In the genomic region with DNA sequence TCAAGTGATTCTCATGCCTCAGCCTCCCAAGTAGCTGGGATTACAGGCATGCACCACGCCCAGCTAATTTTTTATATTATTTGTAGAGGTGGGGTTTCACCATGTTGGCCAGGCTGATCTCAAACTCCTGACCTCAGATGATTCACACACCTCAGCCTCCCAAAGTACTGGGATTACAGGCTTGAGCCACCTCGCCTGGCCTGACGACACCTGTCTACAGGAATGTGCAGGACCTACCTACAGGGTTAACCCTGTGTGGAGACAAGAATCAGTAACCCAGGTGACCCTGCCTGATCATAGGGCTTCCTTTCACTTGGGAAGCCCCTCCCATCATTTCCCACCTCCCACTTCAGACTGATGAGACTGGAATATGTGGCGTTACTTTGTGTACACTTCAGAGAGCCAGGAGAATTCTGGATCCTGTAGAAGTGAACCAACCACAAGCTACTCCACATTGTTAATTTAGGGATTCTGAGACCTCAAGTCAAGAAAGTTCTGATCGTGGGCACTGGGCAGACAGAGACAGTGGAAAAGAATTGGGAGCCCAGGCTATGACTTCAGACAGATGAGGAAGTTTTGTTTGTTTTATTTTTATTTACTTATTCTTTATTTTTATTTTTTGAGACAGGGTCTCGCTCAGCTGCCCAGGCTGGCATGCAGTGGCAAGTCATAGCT, we compare ENCODE assay signal across 18 cellular contexts. TPM values are rescaled to one million over a fixed set of nuclear protein-coding genes. Genes with fewer than 3 reads are reported as not detected.
DNase-seq lines count a peak whose midpoint lies in the region; ATAC-seq and TF ChIP-seq lines count a peak whose summit lies in the region.
"Had no signal": no experiment of that assay in that cellular context is flagged by ENCODE, and none has a peak within 500 bp of the region (broad histone marks: within the 10 kb centered on the region; RNA-seq: fewer than 3 reads in every experiment).

No MANE protein-coding gene starts in this region.

- no peak for TF ChIP-seq CTCF in CD4-positive, alpha-beta T cell (IDR thresholded peaks at IDR 0.05)
- TF ChIP-seq CTCF in GM13976 (IDR thresholded peaks at IDR 0.05; ENCODE audit: borderline replicate concordance, control extremely low read depth, extremely low read depth, insufficient read depth, missing control alignments) = no peak

- H3K9ac ChIP-seq in trophoblast cell (ENCODE audit: low read length) = no peak overlapping the region

- no peak overlapping the region for H3K4ac ChIP-seq in trophoblast cell (ENCODE audit: low read depth, low read length)

- no peak overlapping the region for H2BK120ac ChIP-seq in trophoblast cell (ENCODE audit: insufficient read depth, low read length, poor library complexity)

- no peaks in the 10 kb centered on the region for H3K79me2 ChIP-seq in trophoblast cell (ENCODE audit: control insufficient read depth, insufficient read depth, low read length, poor library complexity)

- no peak overlapping the region for H3K4me3 Mint-ChIP-seq in CD4-positive, alpha-beta T cell
- peak overlapping the region; percentile 69 for H3K4me3 Mint-ChIP-seq in dendritic cell treated with granulocyte-macrophage colony-stimulating factor and Interleukin-4, amounts not matched to agents 40 ng/mL and 50 ng/mL, for 4 days
- H3K4me3 Mint-ChIP-seq in immature natural killer cell = no peak overlapping the region
- H3K4me3 Mint-ChIP-seq: activated B cell treated with CpG ODN at 0.5 μM for 24 hours, HFFc6 had no signal

- no peak overlapping the region for H3K23ac ChIP-seq in trophoblast cell (ENCODE audit: low read length)

- peaks cover 2% of the 10 kb centered on the region for H3K79me1 ChIP-seq in trophoblast cell (ENCODE audit: low read length)

- intact Hi-C loops in CD4-positive, alpha-beta T cell (cut with DNase I, micrococcal nuclease) = no loop called here
- intact Hi-C loops in dendritic cell treated with granulocyte-macrophage colony-stimulating factor and Interleukin-4, amounts not matched to agents 40 ng/mL and 50 ng/mL, for 4 days (cut with micrococcal nuclease) = no loop called here

- H4K12ac ChIP-seq in trophoblast cell (ENCODE audit: low read depth, low read length) = no peak overlapping the region

- peak overlapping the region; percentile 79 for H3K27ac Mint-ChIP-seq in CD4-positive, alpha-beta T cell
- peak overlapping the region; percentile 100 for H3K27ac Mint-ChIP-seq in dendritic cell treated with granulocyte-macrophage colony-stimulating factor and Interleukin-4, amounts not matched to agents 40 ng/mL and 50 ng/mL, for 4 days
- H3K27ac Mint-ChIP-seq in immature natural killer cell = peak overlapping the region in 1 of 6 donors; percentile 12

- POLR2A ChIA-PET in CD4-positive, alpha-beta T cell (lab: Charles Lee) = interaction anchor here (0.6 to 1.9 kb wide), 2 partner anchors 8 to 13 kb away, joined by 4 to 15 read pairs; no protein-coding TSS in a partner anchor

- peaks cover 7% of the 10 kb centered on the region for H3K9me3 ChIP-seq in CD4-positive, alpha-beta T cell (ENCODE audit: control insufficient read depth, low read length)
- H3K9me3 ChIP-seq in trophoblast cell (ENCODE audit: insufficient read depth, low read depth, low read length) = peaks cover 1% of the 10 kb centered on the region
- H3K9me3 ChIP-seq: ascending aorta had no signal

- no peaks in the 10 kb centered on the region for H3K36me3 ChIP-seq in trophoblast cell (ENCODE audit: control insufficient read depth in 1 of 2, insufficient read depth in 2 of 2, low read length in 2 of 2)
- H3K36me3 ChIP-seq: ascending aorta, tibial artery had no signal

- H3K36me3 Mint-ChIP-seq in CD4-positive, alpha-beta T cell (ENCODE audit: low read depth) = peaks cover 7% of the 10 kb centered on the region
- peaks cover 22% of the 10 kb centered on the region for H3K36me3 Mint-ChIP-seq in dendritic cell treated with granulocyte-macrophage colony-stimulating factor and Interleukin-4, amounts not matched to agents 40 ng/mL and 50 ng/mL, for 4 days (ENCODE audit: low read depth)
- peaks cover 9 to 11% (median 11%) of the 10 kb centered on the region in 3 donors for H3K36me3 Mint-ChIP-seq in immature natural killer cell

- no peak overlapping the region for H3K18ac ChIP-seq in trophoblast cell (ENCODE audit: low read length)

- peaks cover 2% of the 10 kb centered on the region for H3K9me3 Mint-ChIP-seq in CD4-positive, alpha-beta T cell
- peaks cover 20% of the 10 kb centered on the region for H3K9me3 Mint-ChIP-seq in dendritic cell treated with granulocyte-macrophage colony-stimulating factor and Interleukin-4, amounts not matched to agents 40 ng/mL and 50 ng/mL, for 4 days
- H3K9me3 Mint-ChIP-seq in immature natural killer cell = peaks cover 6 to 15% (median 10%) of the 10 kb centered on the region in 6 donors

- no peak overlapping the region for H4K8ac ChIP-seq in trophoblast cell (ENCODE audit: low read depth, low read length)

- H2AFZ ChIP-seq in trophoblast cell (ENCODE audit: insufficient read depth, low read length, poor library complexity) = no peak overlapping the region

- no peak overlapping the region for H2BK12ac ChIP-seq in trophoblast cell (ENCODE audit: low read length)

- no peak for ATAC-seq in CD4-positive, alpha-beta T cell (ENCODE audit: poor library complexity)

- H3K4me3 ChIP-seq in trophoblast cell (ENCODE audit: low read depth, low read length) = no peak overlapping the region
- H3K4me3 ChIP-seq: ascending aorta, tibial artery had no signal

- H3K4me1 Mint-ChIP-seq in CD4-positive, alpha-beta T cell (ENCODE audit: low read depth) = peaks cover 33% of the 10 kb centered on the region
- peaks cover 66% of the 10 kb centered on the region for H3K4me1 Mint-ChIP-seq in dendritic cell treated with granulocyte-macrophage colony-stimulating factor and Interleukin-4, amounts not matched to agents 40 ng/mL and 50 ng/mL, for 4 days (ENCODE audit: low read depth)
- H3K4me1 Mint-ChIP-seq in immature natural killer cell = peaks cover 15 to 25% of the 10 kb centered on the region in 2 donors

- no peak overlapping the region for H3K27ac ChIP-seq in CD4-positive, alpha-beta T cell (ENCODE audit: low read depth, low read length)
- no peak overlapping the region for H3K27ac ChIP-seq in trophoblast cell (ENCODE audit: low read depth, low read length)
- H3K27ac ChIP-seq: tibial artery had no signal

- H3K27me3 Mint-ChIP-seq in CD4-positive, alpha-beta T cell = no peaks in the 10 kb centered on the region
- H3K27me3 Mint-ChIP-seq in dendritic cell treated with granulocyte-macrophage colony-stimulating factor and Interleukin-4, amounts not matched to agents 40 ng/mL and 50 ng/mL, for 4 days = no peaks in the 10 kb centered on the region
- peaks cover 0 to 3% (median 0%) of the 10 kb centered on the region in 3 donors for H3K27me3 Mint-ChIP-seq in immature natural killer cell (ENCODE audit: low read depth in 3 of 3)
- H3K27me3 Mint-ChIP-seq: activated B cell treated with CpG ODN at 0.5 μM for 24 hours, T-cell had no signal

- H4K91ac ChIP-seq in trophoblast cell (ENCODE audit: low read depth, low read length) = no peak overlapping the region

- H3K14ac ChIP-seq in trophoblast cell (ENCODE audit: low read length) = no peak overlapping the region

- H3K27me3 ChIP-seq in CD4-positive, alpha-beta T cell (ENCODE audit: control insufficient read depth, insufficient read depth, low read length) = no peaks in the 10 kb centered on the region
- H3K27me3 ChIP-seq in trophoblast cell (ENCODE audit: insufficient read depth, low read length) = no peaks in the 10 kb centered on the region
- H3K27me3 ChIP-seq: ascending aorta, tibial artery had no signal

- WGBS in trophoblast cell (ENCODE audit: extremely low coverage, insufficient coverage, insufficient read length) = no CpG with 5 or more reads among the region's 6 CpGs

- in situ Hi-C loops in GM13976 (cut with MboI; ENCODE audit: low sequenced_read_pairs, unreplicated experiment) = no loop called here

- CTCF ChIA-PET in CD4-positive, alpha-beta T cell (lab: Charles Lee) = interaction anchor here (1.2 kb wide), 1 partner anchor 23 kb away, joined by 3 read pairs; no protein-coding TSS in a partner anchor

- H2BK5ac ChIP-seq in trophoblast cell (ENCODE audit: low read depth, low read length, poor library complexity) = no peak overlapping the region

- H3K4me1 ChIP-seq in trophoblast cell (ENCODE audit: control insufficient read depth in 1 of 2, insufficient read depth in 2 of 2, low read length in 2 of 2) = no peaks in the 10 kb centered on the region
- H3K4me1 ChIP-seq: ascending aorta, tibial artery had no signal

- no peak for DNase-seq in CD4-positive, alpha-beta T cell
- peak; percentile 36 for DNase-seq in HT1080 (ENCODE audit: low read depth)
- peak; percentile 70 to 79 for DNase-seq in trophoblast cell
- DNase-seq in GM13976 (ENCODE audit: low spot score) = no peak
- no peak for DNase-seq in NCI-H1092 (lab: John Stamatoyannopoulos, UW)
- no peak for DNase-seq in stimulated activated CD4-positive, alpha-beta T cell treated with anti-CD3 and anti-CD28 coated beads, Interleukin-2, amount 100 ng/mL, for 48 hours
- no peak for DNase-seq in immature natural killer cell
- DNase-seq: activated B cell treated with CpG ODN at 0.5 μM for 24 hours; HFFc6; IMR-90; NCI-H1048; NCI-H82; stimulated activated CD4-positive, alpha-beta T cell treated with anti-CD3 and anti-CD28 coated beads, Interleukin-4, amount 100 ng/mL, for 24 hours; stimulated activated CD8-positive, alpha-beta memory T cell treated with anti-CD3 and anti-CD28 coated beads, Interleukin-4, amount 100 ng/mL, for 48 hours; tibial artery had no signal

- no peak overlapping the region for H2AK5ac ChIP-seq in trophoblast cell (ENCODE audit: low read length)

- H3K4me2 ChIP-seq in trophoblast cell (ENCODE audit: low read length) = no peak overlapping the region

RNA-seq across cellular contexts. Expression of gene MILR1, which starts 5.7 kb away (rescaled TPM):
- total RNA-seq in CD4-positive, alpha-beta T cell = under 1 TPM in 1 of 2 experiments, not detected in 1; 0.30 TPM
- 7.3 and 8.2 TPM in 2 replicates for total RNA-seq in HT1080 (2014; rRNA removed; shearing (Covaris generic))
- polyA plus RNA-seq in HT1080 (2015; cell fraction: cytosol; rRNA removed) = 15.5 and 16.3 TPM in 2 replicates
- 39.7 and 40.7 TPM in 2 replicates for polyA plus RNA-seq in HT1080 (2015; cell fraction: nucleus; rRNA removed)
- 0.18 and 0.29 TPM in 2 replicates for polyA plus RNA-seq in trophoblast cell (2013)
- polyA plus RNA-seq in immature natural killer cell = 1 to 10 TPM in 2 of 3 donors, not detected in 1; 1.8 to 9.6 TPM

RNA-seq across cellular contexts. Expression of gene PECAM1, which starts 52.6 kb away (rescaled TPM):
- total RNA-seq in CD4-positive, alpha-beta T cell = 10 to 100 TPM; 20.6 to 20.8 TPM
- total RNA-seq in HT1080 (2014; rRNA removed; shearing (Covaris generic)) = 0.27 and 0.43 TPM in 2 replicates
- 0.01 and 0.23 TPM in 2 replicates for polyA plus RNA-seq in HT1080 (2015; cell fraction: cytosol; rRNA removed)
- polyA plus RNA-seq in HT1080 (2015; cell fraction: nucleus; rRNA removed) = 0.07 TPM in 1 of 2 replicates, not detected in the other
- 0.04 and 0.07 TPM in 2 replicates for polyA plus RNA-seq in trophoblast cell (2013)
- polyA plus RNA-seq in immature natural killer cell = 10 to 100 TPM; 39.2 to 60.8 (median 53.4) TPM
- total RNA-seq: IMR-90 had no signal
- polyA plus RNA-seq: IMR-90 had no signal

RNA-seq across cellular contexts. Expression of gene POLG2, which starts 53.6 kb away (rescaled TPM):
- 10 to 100 TPM; 32.8 to 34.1 TPM for total RNA-seq in CD4-positive, alpha-beta T cell
- 11.6 and 13.8 TPM in 2 replicates for total RNA-seq in HT1080 (2014; rRNA removed; shearing (Covaris generic))
- 14.0 and 17.4 TPM in 2 replicates for polyA plus RNA-seq in HT1080 (2015; cell fraction: cytosol; rRNA removed)
- polyA plus RNA-seq in HT1080 (2015; cell fraction: nucleus; rRNA removed) = 48.8 and 63.3 TPM in 2 replicates
- polyA plus RNA-seq in trophoblast cell (2013) = 7.7 and 8.4 TPM in 2 replicates
- 10 to 100 TPM in 1 of 3 donors, 1 to 10 TPM in 2; 3.4 to 10.7 (median 4.3) TPM for polyA plus RNA-seq in immature natural killer cell

Comparison
In these comparisons a context has a peak if more than half of its experiments do, and no peak if none do; other contexts are left out.
1. DNase-seq: peak in HT1080 (single experiment) and trophoblast cell (2 of 2); none in CD4-positive, alpha-beta T cell (0 of 10), GM13976 (single experiment), NCI-H1092 (single experiment), stimulated activated CD4-positive, alpha-beta T cell treated with anti-CD3 and anti-CD28 coated beads, Interleukin-2, amount 100 ng/mL, for 48 hours (0 of 2) and immature natural killer cell (0 of 3).
2. RNA of gene PECAM1, which starts 52.6 kb away (total RNA-seq): 20.6 to 20.8 TPM in CD4-positive, alpha-beta T cell; 0.27 to 0.43 TPM in HT1080; every median in the first group is over 10 times any median in the second.